In genomic region chr5:179290681-179291540, GRCh38 we compare ENCODE assay signal across 1 cellular context.
TF ChIP-seq lines count a peak whose summit lies in the region.

No MANE protein-coding gene starts in this region.

TF ChIP-seq in IMR-90, 13 proteins besides CTCF, POLR2A, EP300 and RAD21:
- TF ChIP-seq MAZ (IDR thresholded peaks at IDR 0.05; ENCODE audit: borderline replicate concordance, low read depth, low read length) (no peak), SMC3 (IDR thresholded peaks at IDR 0.05; ENCODE audit: low read depth, low read length) (no peak), RFX5 (IDR thresholded peaks at IDR 0.05; ENCODE audit: low read depth, low read length) (no peak), MAFK (IDR thresholded peaks at IDR 0.05; ENCODE audit: low read depth, low read length) (no peak), FOS (IDR thresholded peaks at IDR 0.05; ENCODE audit: low read depth, low read length) (no peak), BHLHE40 (IDR thresholded peaks at IDR 0.05; ENCODE audit: low read depth, low read length) (no peak), MXI1 (IDR thresholded peaks at IDR 0.05; ENCODE audit: borderline replicate concordance, low read depth, low read length) (no peak), CHD1 (IDR thresholded peaks at IDR 0.05; ENCODE audit: low read depth, low read length) (no peak), NFE2L2 (IDR thresholded peaks at IDR 0.05; ENCODE audit: low read depth, low read length) (no peak), CEBPB (IDR thresholded peaks at IDR 0.05; ENCODE audit: low read depth, low read length) (no peak)
